ENCODE assay signal across 8 cellular contexts in genomic region chr20:25040438-25040831, GRCh38. TPM values are rescaled to one million over a fixed set of nuclear protein-coding genes. Genes with fewer than 3 reads are reported as not detected.
DNase-seq lines count a peak whose midpoint lies in the region; ATAC-seq and TF ChIP-seq lines count a peak whose summit lies in the region.
"Had no signal": no experiment of that assay in that cellular context is flagged by ENCODE, and none has a peak within 500 bp of the region (broad histone marks: within the 10 kb centered on the region; RNA-seq: fewer than 3 reads in every experiment).

No MANE protein-coding gene starts in this region.

- H3K4me1 ChIP-seq in lung (ENCODE audit: control insufficient read depth in 2 of 2, insufficient read depth in 2 of 2, low read length in 2 of 2) (peaks cover 55 to 58% of the 10 kb centered on the region in 2 donors), thymus (ENCODE audit: control insufficient read depth, insufficient read depth, low read length) (peaks cover 31% of the 10 kb centered on the region)

- no peaks in the 10 kb centered on the region for H3K36me3 ChIP-seq in lung (ENCODE audit: control insufficient read depth in 2 of 2, insufficient read depth in 2 of 2, low read length in 2 of 2)
- H3K36me3 ChIP-seq in thymus (ENCODE audit: control insufficient read depth, insufficient read depth), result peaks cover 4% of the 10 kb centered on the region

- TF ChIP-seq CTCF in choroid plexus epithelial cell (conservative IDR thresholded peaks at IDR 0.05; ENCODE audit: low read depth, low read length) (no peak), lung (IDR thresholded peaks at IDR 0.05; ENCODE audit: control extremely low read depth, extremely low read depth) (no peak)

- peak; percentile 45 for DNase-seq in M059J (ENCODE audit: low read depth)
- peak; percentile 94 for DNase-seq in choroid plexus epithelial cell (ENCODE audit: low read depth)
- DNase-seq in lung (ENCODE audit: low spot score), result peak; percentile 71

- H3K27ac ChIP-seq in lung (ENCODE audit: low read depth in 1 of 2, low read length in 1 of 2) (peak overlapping the region; percentile 86 to 93), thymus (ENCODE audit: low read depth) (peak overlapping the region; percentile 55)
- H3K27ac ChIP-seq: SK-N-MC had no signal

- 33 to 68% methylated on average over 6 of the region's 6 CpGs for WGBS in lung, 2 donors
- 92% methylated on average over 6 of the region's 6 CpGs for WGBS in thymus

- H3K27me3 ChIP-seq in lung (ENCODE audit: control insufficient read depth, insufficient read depth) (no peaks in the 10 kb centered on the region), thymus (ENCODE audit: control insufficient read depth, insufficient read depth) (no peaks in the 10 kb centered on the region)

- H3K4me3 ChIP-seq in choroid plexus epithelial cell (ENCODE audit: low read depth, low read length), result no peak overlapping the region
- H3K4me3 ChIP-seq in lung, result no peak overlapping the region
- no peak overlapping the region for H3K4me3 ChIP-seq in thymus (ENCODE audit: low read length)
- H3K4me3 ChIP-seq: SK-N-MC had no signal

- H3K9me3 ChIP-seq in lung (ENCODE audit: control insufficient read depth in 2 of 2, insufficient read depth in 1 of 2, low read length in 1 of 2) (no peaks in the 10 kb centered on the region), thymus (ENCODE audit: control insufficient read depth) (no peaks in the 10 kb centered on the region)

- ATAC-seq in lung (ENCODE audit: insufficient read depth, low FRiP score) (no peak), GM21825 (IDR thresholded peaks at IDR 0.05; ENCODE audit: unreplicated experiment) (no peak), HG03139 (IDR thresholded peaks at IDR 0.05; ENCODE audit: unreplicated experiment) (no peak), GM18907 (IDR thresholded peaks at IDR 0.05; ENCODE audit: unreplicated experiment) (no peak)

RNA-seq across cellular contexts. Expression of gene ACSS1, which starts 17.5 kb away (rescaled TPM):
- 0.17 and 0.32 TPM in 2 replicates for total RNA-seq in M059J (2014; rRNA removed; shearing (Covaris generic))
- 10 to 100 TPM; 33.6 to 38.9 TPM for total RNA-seq in lung
- polyA plus RNA-seq in lung, result 10 to 100 TPM; 15.8 to 20.3 TPM
- polyA plus RNA-seq in thymus, result 27.8 TPM

RNA-seq across cellular contexts. Expression of gene VSX1, which starts 41.5 kb away (rescaled TPM):
- total RNA-seq in M059J (2014; rRNA removed; shearing (Covaris generic)), result 0.32 TPM in 1 of 2 replicates, not detected in the other
- total RNA-seq in lung, result not detected
- not detected for polyA plus RNA-seq in lung
- polyA plus RNA-seq in thymus, result 0.21 TPM

RNA-seq across cellular contexts. Expression of gene APMAP, which starts 47.9 kb away (rescaled TPM):
- total RNA-seq in M059J (2014; rRNA removed; shearing (Covaris generic)), result 129 and 214 TPM in 2 replicates
- 10 to 100 TPM; 52.4 to 73.3 TPM for total RNA-seq in lung
- polyA plus RNA-seq in lung (10 to 100 TPM; 40.8 to 87.0 TPM), thymus (53.4 TPM)

Comparison
In these comparisons a context has a peak if more than half of its experiments do, and no peak if none do; other contexts are left out.
1. RNA of gene ACSS1, which starts 17.5 kb away (total RNA-seq): 33.6 to 38.9 TPM in lung; 0.17 to 0.32 TPM in M059J; every median in the first group is over 10 times any median in the second.
2. Peak in every context shown above with its lines, with median percentiles within 50 percentile points of each other: DNase-seq.